8 cellular contexts compared by ENCODE assay signal in genomic region chr14:70665448-70666363, GRCh38. TPM values are rescaled to one million over a fixed set of nuclear protein-coding genes. Genes with fewer than 3 reads are reported as not detected.
DNase-seq lines count a peak whose midpoint lies in the region; TF ChIP-seq lines count a peak whose summit lies in the region.

No MANE protein-coding gene starts in this region.

- H3F3A ChIP-seq in MM.1S (ENCODE audit: insufficient read depth, low read length) (peaks cover 18% of the 10 kb centered on the region), SK-N-SH (replicated peaks; ENCODE audit: insufficient read depth) (no peaks in the 10 kb centered on the region)

- H3K4me1 Mint-ChIP-seq in activated naive CD8-positive, alpha-beta T cell (ENCODE audit: low read depth) = peaks cover 63% of the 10 kb centered on the region

- H2AFZ ChIP-seq in MM.1S (ENCODE audit: low read length) = peak overlapping the region; percentile 65
- H2AFZ ChIP-seq in parathyroid adenoma = peak overlapping the region; percentile 65
- H2AFZ ChIP-seq in SK-N-SH (ENCODE audit: low read depth) = no peak overlapping the region

- H3K79me2 ChIP-seq in MM.1S (ENCODE audit: low read length) (no peaks in the 10 kb centered on the region), parathyroid adenoma (no peaks in the 10 kb centered on the region), SK-N-SH (ENCODE audit: insufficient read depth) (no peaks in the 10 kb centered on the region)

- TF ChIP-seq CTCF in MM.1S (IDR thresholded peaks at IDR 0.05; ENCODE audit: low read length) (no peak), parathyroid adenoma (IDR thresholded peaks at IDR 0.05) (no peak), SK-N-SH (IDR thresholded peaks at IDR 0.05) (no peak)

- H3K9ac ChIP-seq in MM.1S (ENCODE audit: low read length) (peak overlapping the region; percentile 59; the same call in 1 of the 2 replicates), parathyroid adenoma (no peak overlapping the region), SK-N-SH (no peak overlapping the region)

- H3K9me3 ChIP-seq in HAP-1 = no peaks in the 10 kb centered on the region
- H3K9me3 ChIP-seq in MM.1S (replicated peaks; ENCODE audit: insufficient read depth, low read length) = no peaks in the 10 kb centered on the region
- no peaks in the 10 kb centered on the region for H3K9me3 ChIP-seq in parathyroid adenoma (ENCODE audit: control insufficient read depth, low read length)
- no peaks in the 10 kb centered on the region for H3K9me3 ChIP-seq in SK-N-SH

- DNase-seq in NCI-H2081 (lab: John Stamatoyannopoulos, UW) = peak; percentile 17 to 64
- no peak for DNase-seq in NCI-H2081 treated with DMSO at 0.1 percent for 48 hours (lab: John Stamatoyannopoulos, UW)
- peak; percentile 3 to 19 for DNase-seq in HAP-1 (ENCODE audit: low spot score in 2 of 2)
- DNase-seq in MM.1S = peak; percentile 74
- no peak for DNase-seq in stimulated activated CD4-positive, alpha-beta T cell treated with anti-CD3 and anti-CD28 coated beads, Interleukin-4, amount 100 ng/mL, for 1 hour
- DNase-seq in SK-N-SH = no peak

- H3K4me1 ChIP-seq in HAP-1 = peaks cover 10% of the 10 kb centered on the region; the same call in 1 of the 2 replicates
- H3K4me1 ChIP-seq in MM.1S (ENCODE audit: low read length) = peaks cover 24% of the 10 kb centered on the region
- no peaks in the 10 kb centered on the region for H3K4me1 ChIP-seq in parathyroid adenoma
- peaks cover 0 to 13% of the 10 kb centered on the region in 2 experiments; a peak in 1 of 4 replicates for H3K4me1 ChIP-seq in SK-N-SH (ENCODE audit: control insufficient read depth in 1 of 2, insufficient read depth in 2 of 2, low read depth in 1 of 2, low read length in 1 of 2)

- no peaks in the 10 kb centered on the region for H4K20me1 ChIP-seq in MM.1S (ENCODE audit: insufficient read depth, low read length)
- H4K20me1 ChIP-seq in SK-N-SH (ENCODE audit: insufficient read depth) = no peaks in the 10 kb centered on the region

- no peaks in the 10 kb centered on the region for H3K9me3 Mint-ChIP-seq in activated naive CD8-positive, alpha-beta T cell (ENCODE audit: low read depth)

- WGBS in SK-N-SH (ENCODE audit: low lambda C conversion rate) = 46% methylated on average over 8 of the region's 8 CpGs

- no peaks in the 10 kb centered on the region for H3K27me3 Mint-ChIP-seq in activated naive CD8-positive, alpha-beta T cell

- in situ Hi-C loops in HAP-1 (cut with MboI; ENCODE audit: low sequenced_read_pairs) = no loop called here

- H3K9me2 ChIP-seq in MM.1S (replicated peaks; ENCODE audit: insufficient read depth, low read length) (no peaks in the 10 kb centered on the region), SK-N-SH (no peaks in the 10 kb centered on the region)

- H3K27ac Mint-ChIP-seq in activated naive CD8-positive, alpha-beta T cell = peak overlapping the region; percentile 77

- peaks cover 13% of the 10 kb centered on the region for H3K36me3 Mint-ChIP-seq in activated naive CD8-positive, alpha-beta T cell

- H3K27ac ChIP-seq in MM.1S (ENCODE audit: low read length) (peak overlapping the region; percentile 79), parathyroid adenoma (no peak overlapping the region), SK-N-SH (ENCODE audit: low read depth in 2 of 2, low read length in 1 of 2) (no peak overlapping the region)

- POLR2A ChIA-PET in SK-N-SH (lab: Yijun Ruan, JAX) = interaction anchor here (0.9 kb wide), 1 partner anchor 11 kb away, joined by 3 read pairs; no protein-coding TSS in a partner anchor

- TF ChIP-seq RAD21 in SK-N-SH (IDR thresholded peaks at IDR 0.05; ENCODE audit: low read length) = no peak

- H3K27me3 ChIP-seq in HAP-1 (ENCODE audit: low read depth) (no peaks in the 10 kb centered on the region), MM.1S (replicated peaks; ENCODE audit: insufficient read depth, low read length) (no peaks in the 10 kb centered on the region), parathyroid adenoma (ENCODE audit: control insufficient read depth, insufficient read depth, low read length) (no peaks in the 10 kb centered on the region), SK-N-SH (ENCODE audit: insufficient read depth) (no peaks in the 10 kb centered on the region)

- H3K4me2 ChIP-seq in MM.1S (ENCODE audit: low read depth, low read length) (peak overlapping the region; percentile 47), parathyroid adenoma (ENCODE audit: low read length) (peak overlapping the region; percentile 42), SK-N-SH (no peak overlapping the region)

- H3K4me3 ChIP-seq in HAP-1 (no peak overlapping the region), MM.1S (ENCODE audit: low read length) (no peak overlapping the region), parathyroid adenoma (ENCODE audit: low read depth, low read length) (peak overlapping the region; percentile 22), SK-N-SH (ENCODE audit: low read depth in 2 of 2, low read length in 1 of 2) (no peak overlapping the region)

- H3K36me3 ChIP-seq in HAP-1 (replicated peaks) = no peaks in the 10 kb centered on the region
- H3K36me3 ChIP-seq in MM.1S (replicated peaks; ENCODE audit: insufficient read depth, low read length) = no peaks in the 10 kb centered on the region
- H3K36me3 ChIP-seq in parathyroid adenoma (ENCODE audit: control insufficient read depth, insufficient read depth, low read length) = no peaks in the 10 kb centered on the region
- no peaks in the 10 kb centered on the region for H3K36me3 ChIP-seq in SK-N-SH (replicated peaks in 1 of 2; ENCODE audit: control insufficient read depth in 1 of 2, insufficient read depth in 2 of 2, low read length in 1 of 2)

- CTCF ChIA-PET in SK-N-SH (lab: Yijun Ruan, JAX) = interaction anchor here (1.0 kb wide), 1 partner anchor 14 kb away, joined by 3 read pairs; no protein-coding TSS in a partner anchor

- H3K4me3 Mint-ChIP-seq in activated naive CD8-positive, alpha-beta T cell = peak overlapping the region; percentile 9

- no peak for TF ChIP-seq EP300 in SK-N-SH (IDR thresholded peaks at IDR 0.05; ENCODE audit: borderline replicate concordance in 1 of 2, low read depth in 1 of 2, low read length in 1 of 2)

TF ChIP-seq in SK-N-SH, 30 proteins besides CTCF, POLR2A, EP300 and RAD21:
- TF ChIP-seq FOXJ3 (CRISPR knock-in tag; IDR thresholded peaks at IDR 0.05) = no peak
- no peak for TF ChIP-seq RCOR1 (IDR thresholded peaks at IDR 0.05; ENCODE audit: low read length)
- no peak for TF ChIP-seq EZH2phosphoT487 (IDR thresholded peaks at IDR 0.05; ENCODE audit: borderline replicate concordance, low read depth)
- no peak for TF ChIP-seq NRF1 (IDR thresholded peaks at IDR 0.05; ENCODE audit: low read depth, low read length)
- no peak for TF ChIP-seq TEAD4 (IDR thresholded peaks at IDR 0.05; ENCODE audit: borderline replicate concordance, insufficient read depth)
- TF ChIP-seq TAF1 (IDR thresholded peaks at IDR 0.05; ENCODE audit: borderline replicate concordance, low read depth, low read length) = no peak
- no peak for TF ChIP-seq USF1 (IDR thresholded peaks at IDR 0.05; ENCODE audit: borderline replicate concordance, low read depth)
- TF ChIP-seq RXRA (IDR thresholded peaks at IDR 0.05; ENCODE audit: borderline replicate concordance, low read depth) = no peak
- TF ChIP-seq NFIC (IDR thresholded peaks at IDR 0.05; ENCODE audit: borderline replicate concordance) = no peak
- TF ChIP-seq RFX5 (IDR thresholded peaks at IDR 0.05; ENCODE audit: low read length) = no peak
- TF ChIP-seq YY1 (IDR thresholded peaks at IDR 0.05; ENCODE audit: low read depth) = no peak
- TF ChIP-seq ELF1 (IDR thresholded peaks at IDR 0.05) = no peak
- TF ChIP-seq GATA2 (CRISPR knock-in tag; IDR thresholded peaks at IDR 0.05) = no peak
TF ChIP-seq in SK-N-SH: peak in this region for 0.

RNA-seq across cellular contexts. Expression of gene TTC9, which starts 24.0 kb away (rescaled TPM):
- polyA plus RNA-seq in SK-N-SH (2012; rRNA removed) = 0.29 and 0.33 TPM in 2 replicates
- polyA plus RNA-seq in SK-N-SH (2012; cell fraction: cytosol; rRNA removed) = 0.33 and 0.58 TPM in 2 replicates
- 0.19 and 0.25 TPM in 2 replicates for polyA plus RNA-seq in SK-N-SH (2012; cell fraction: nucleus; rRNA removed)

Comparison
In these comparisons a context has a peak if more than half of its experiments do, and no peak if none do; other contexts are left out.
1. DNase-seq: peak in NCI-H2081 (2 of 2), HAP-1 (2 of 2) and MM.1S (single experiment); none in NCI-H2081 treated with DMSO at 0.1 percent for 48 hours (single experiment), stimulated activated CD4-positive, alpha-beta T cell treated with anti-CD3 and anti-CD28 coated beads, Interleukin-4, amount 100 ng/mL, for 1 hour (single experiment) and SK-N-SH (single experiment).